ENCODE assay signal across 1 cellular context in the genomic region with DNA sequence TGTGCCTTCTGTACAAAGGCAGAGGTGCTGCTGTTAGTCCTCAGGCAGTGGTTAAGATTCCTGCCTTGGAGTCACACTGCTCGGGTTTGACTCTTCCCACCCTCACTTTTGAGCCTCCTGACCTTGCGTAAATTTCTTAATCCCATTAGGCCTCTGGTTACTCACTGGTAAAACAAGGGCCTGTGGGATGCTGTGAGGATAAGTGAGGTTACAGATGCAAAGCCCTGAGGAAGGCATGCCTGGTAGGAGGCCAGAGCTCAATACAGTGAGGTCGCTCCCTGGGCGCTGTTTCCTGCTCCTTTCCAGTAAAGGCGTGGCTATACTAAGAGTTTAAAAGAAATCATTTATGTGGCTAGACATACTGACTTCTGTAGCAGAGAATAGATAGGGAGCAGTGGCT.
TF ChIP-seq lines count a peak whose summit lies in the region.

No MANE protein-coding gene starts in this region.

TF ChIP-seq in GM23338, 12 proteins besides CTCF, POLR2A, EP300 and RAD21 (continued from another document):
- TF ChIP-seq, protein P1, sequence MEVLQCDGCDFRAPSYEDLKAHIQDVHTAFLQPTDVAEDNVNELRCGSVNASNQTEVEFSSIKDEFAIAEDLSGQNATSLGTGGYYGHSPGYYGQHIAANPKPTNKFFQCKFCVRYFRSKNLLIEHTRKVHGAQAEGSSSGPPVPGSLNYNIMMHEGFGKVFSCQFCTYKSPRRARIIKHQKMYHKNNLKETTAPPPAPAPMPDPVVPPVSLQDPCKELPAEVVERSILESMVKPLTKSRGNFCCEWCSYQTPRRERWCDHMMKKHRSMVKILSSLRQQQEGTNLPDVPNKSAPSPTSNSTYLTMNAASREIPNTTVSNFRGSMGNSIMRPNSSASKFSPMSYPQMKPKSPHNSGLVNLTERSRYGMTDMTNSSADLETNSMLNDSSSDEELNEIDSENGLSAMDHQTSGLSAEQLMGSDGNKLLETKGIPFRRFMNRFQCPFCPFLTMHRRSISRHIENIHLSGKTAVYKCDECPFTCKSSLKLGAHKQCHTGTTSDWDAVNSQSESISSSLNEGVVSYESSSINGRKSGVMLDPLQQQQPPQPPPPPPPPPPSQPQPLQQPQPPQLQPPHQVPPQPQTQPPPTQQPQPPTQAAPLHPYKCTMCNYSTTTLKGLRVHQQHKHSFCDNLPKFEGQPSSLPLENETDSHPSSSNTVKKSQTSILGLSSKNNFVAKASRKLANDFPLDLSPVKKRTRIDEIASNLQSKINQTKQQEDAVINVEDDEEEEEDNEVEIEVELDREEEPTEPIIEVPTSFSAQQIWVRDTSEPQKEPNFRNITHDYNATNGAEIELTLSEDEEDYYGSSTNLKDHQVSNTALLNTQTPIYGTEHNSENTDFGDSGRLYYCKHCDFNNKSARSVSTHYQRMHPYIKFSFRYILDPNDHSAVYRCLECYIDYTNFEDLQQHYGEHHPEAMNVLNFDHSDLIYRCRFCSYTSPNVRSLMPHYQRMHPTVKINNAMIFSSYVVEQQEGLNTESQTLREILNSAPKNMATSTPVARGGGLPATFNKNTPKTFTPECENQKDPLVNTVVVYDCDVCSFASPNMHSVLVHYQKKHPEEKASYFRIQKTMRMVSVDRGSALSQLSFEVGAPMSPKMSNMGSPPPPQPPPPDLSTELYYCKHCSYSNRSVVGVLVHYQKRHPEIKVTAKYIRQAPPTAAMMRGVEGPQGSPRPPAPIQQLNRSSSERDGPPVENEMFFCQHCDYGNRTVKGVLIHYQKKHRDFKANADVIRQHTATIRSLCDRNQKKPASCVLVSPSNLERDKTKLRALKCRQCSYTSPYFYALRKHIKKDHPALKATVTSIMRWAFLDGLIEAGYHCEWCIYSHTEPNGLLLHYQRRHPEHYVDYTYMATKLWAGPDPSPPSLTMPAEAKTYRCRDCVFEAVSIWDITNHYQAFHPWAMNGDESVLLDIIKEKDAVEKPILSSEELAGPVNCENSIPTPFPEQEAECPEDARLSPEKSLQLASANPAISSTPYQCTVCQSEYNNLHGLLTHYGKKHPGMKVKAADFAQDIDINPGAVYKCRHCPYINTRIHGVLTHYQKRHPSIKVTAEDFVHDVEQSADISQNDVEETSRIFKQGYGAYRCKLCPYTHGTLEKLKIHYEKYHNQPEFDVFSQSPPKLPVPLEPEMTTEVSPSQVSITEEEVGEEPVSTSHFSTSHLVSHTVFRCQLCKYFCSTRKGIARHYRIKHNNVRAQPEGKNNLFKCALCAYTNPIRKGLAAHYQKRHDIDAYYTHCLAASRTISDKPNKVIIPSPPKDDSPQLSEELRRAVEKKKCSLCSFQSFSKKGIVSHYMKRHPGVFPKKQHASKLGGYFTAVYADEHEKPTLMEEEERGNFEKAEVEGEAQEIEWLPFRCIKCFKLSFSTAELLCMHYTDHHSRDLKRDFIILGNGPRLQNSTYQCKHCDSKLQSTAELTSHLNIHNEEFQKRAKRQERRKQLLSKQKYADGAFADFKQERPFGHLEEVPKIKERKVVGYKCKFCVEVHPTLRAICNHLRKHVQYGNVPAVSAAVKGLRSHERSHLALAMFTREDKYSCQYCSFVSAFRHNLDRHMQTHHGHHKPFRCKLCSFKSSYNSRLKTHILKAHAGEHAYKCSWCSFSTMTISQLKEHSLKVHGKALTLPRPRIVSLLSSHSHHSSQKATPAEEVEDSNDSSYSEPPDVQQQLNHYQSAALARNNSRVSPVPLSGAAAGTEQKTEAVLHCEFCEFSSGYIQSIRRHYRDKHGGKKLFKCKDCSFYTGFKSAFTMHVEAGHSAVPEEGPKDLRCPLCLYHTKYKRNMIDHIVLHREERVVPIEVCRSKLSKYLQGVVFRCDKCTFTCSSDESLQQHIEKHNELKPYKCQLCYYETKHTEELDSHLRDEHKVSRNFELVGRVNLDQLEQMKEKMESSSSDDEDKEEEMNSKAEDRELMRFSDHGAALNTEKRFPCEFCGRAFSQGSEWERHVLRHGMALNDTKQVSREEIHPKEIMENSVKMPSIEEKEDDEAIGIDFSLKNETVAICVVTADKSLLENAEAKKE (CRISPR knock-in tag; IDR thresholded peaks at IDR 0.05), result no peak
- TF ChIP-seq, protein P2, sequence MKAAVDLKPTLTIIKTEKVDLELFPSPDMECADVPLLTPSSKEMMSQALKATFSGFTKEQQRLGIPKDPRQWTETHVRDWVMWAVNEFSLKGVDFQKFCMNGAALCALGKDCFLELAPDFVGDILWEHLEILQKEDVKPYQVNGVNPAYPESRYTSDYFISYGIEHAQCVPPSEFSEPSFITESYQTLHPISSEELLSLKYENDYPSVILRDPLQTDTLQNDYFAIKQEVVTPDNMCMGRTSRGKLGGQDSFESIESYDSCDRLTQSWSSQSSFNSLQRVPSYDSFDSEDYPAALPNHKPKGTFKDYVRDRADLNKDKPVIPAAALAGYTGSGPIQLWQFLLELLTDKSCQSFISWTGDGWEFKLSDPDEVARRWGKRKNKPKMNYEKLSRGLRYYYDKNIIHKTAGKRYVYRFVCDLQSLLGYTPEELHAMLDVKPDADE (IDR thresholded peaks at IDR 0.05), result no peak
- TF ChIP-seq STAT1 (IDR thresholded peaks at IDR 0.05; ENCODE audit: unreplicated experiment), result no peak
- TF ChIP-seq ZNF331 (CRISPR knock-in tag; IDR thresholded peaks at IDR 0.05; ENCODE audit: low read depth), result no peak
